8 cellular contexts compared by ENCODE assay signal in the genomic region with DNA sequence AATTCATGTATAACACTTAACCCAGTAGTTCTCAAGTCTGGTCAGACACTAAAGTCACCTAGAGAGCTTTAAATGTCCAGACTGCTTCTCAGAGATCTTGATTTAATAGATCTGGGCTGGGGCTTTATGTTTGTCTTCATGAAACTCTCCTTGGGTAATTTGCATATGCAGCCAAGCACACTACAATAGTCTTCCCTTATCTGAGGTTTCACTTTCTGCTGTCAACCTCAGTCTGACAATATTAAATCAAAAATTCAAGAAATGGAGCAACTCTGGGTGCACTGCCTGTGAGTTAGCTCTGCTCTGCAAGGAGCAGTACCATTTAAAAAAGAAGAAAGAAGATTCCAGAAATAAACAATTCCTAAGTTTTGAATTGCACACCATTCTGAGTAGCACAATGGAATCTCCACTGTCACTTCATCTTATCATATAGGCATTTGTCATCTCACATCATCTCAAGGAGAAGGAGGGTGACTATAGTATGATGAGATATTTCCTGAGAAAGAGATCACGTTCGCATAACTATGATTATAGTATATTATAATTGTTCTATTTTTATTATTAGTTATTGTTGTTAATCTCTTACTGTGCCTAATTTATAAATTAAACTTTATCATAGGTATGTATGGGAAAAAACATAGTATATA. TPM values are rescaled to one million over a fixed set of nuclear protein-coding genes. Genes with fewer than 3 reads are reported as not detected.
DNase-seq lines count a peak whose midpoint lies in the region; ATAC-seq and TF ChIP-seq lines count a peak whose summit lies in the region.

No MANE protein-coding gene starts in this region.

- ATAC-seq in GM19023 (IDR thresholded peaks at IDR 0.05; ENCODE audit: unreplicated experiment): peak; percentile 96
- ATAC-seq in HG02840 (IDR thresholded peaks at IDR 0.05; ENCODE audit: low FRiP score, unreplicated experiment): peak; percentile 97

- H3K27me3 Mint-ChIP-seq in progenitor cell of endocrine pancreas: no peaks in the 10 kb centered on the region
- H3K27me3 Mint-ChIP-seq in osteocyte (ENCODE audit: unreplicated experiment): no peaks in the 10 kb centered on the region

- H3K4me1 Mint-ChIP-seq in progenitor cell of endocrine pancreas (ENCODE audit: low read depth): peaks cover 61% of the 10 kb centered on the region
- H3K4me1 Mint-ChIP-seq in osteocyte (ENCODE audit: unreplicated experiment): peaks cover 40% of the 10 kb centered on the region

- H3K9me3 Mint-ChIP-seq in progenitor cell of endocrine pancreas (ENCODE audit: low read depth) (no peaks in the 10 kb centered on the region), osteocyte (ENCODE audit: unreplicated experiment) (no peaks in the 10 kb centered on the region)

- TF ChIP-seq CTCF in progenitor cell of endocrine pancreas (IDR thresholded peaks at IDR 0.05; ENCODE audit: unreplicated experiment) (no peak), osteocyte (IDR thresholded peaks at IDR 0.05) (no peak)

- DNase-seq in OCI-M1 (lab: John Stamatoyannopoulos, UW) (peak; percentile 76), progenitor cell of endocrine pancreas (ENCODE audit: low spot score, unreplicated experiment) (no peak), NCI-H2227 treated with DMSO at 0.1 percent for 48 hours (lab: John Stamatoyannopoulos, UW) (no peak), HuH-7.5 (ENCODE audit: low spot score) (no peak), mucosa of gallbladder (ENCODE audit: low spot score) (no peak), osteocyte (ENCODE audit: extremely low spot score, unreplicated experiment) (no peak)

- no peaks in the 10 kb centered on the region for H3K36me3 Mint-ChIP-seq in progenitor cell of endocrine pancreas (ENCODE audit: insufficient read depth)
- no peaks in the 10 kb centered on the region for H3K36me3 Mint-ChIP-seq in osteocyte (ENCODE audit: unreplicated experiment)

- H3K27ac Mint-ChIP-seq in progenitor cell of endocrine pancreas (peak overlapping the region; percentile 73), osteocyte (ENCODE audit: unreplicated experiment) (no peak overlapping the region)

- H3K4me3 Mint-ChIP-seq in progenitor cell of endocrine pancreas (ENCODE audit: low read depth): peak overlapping the region; percentile 16
- H3K4me3 Mint-ChIP-seq in osteocyte (ENCODE audit: unreplicated experiment): no peak overlapping the region

RNA-seq across cellular contexts. Expression of a gene that starts 9.4 kb away (rescaled TPM):
- total RNA-seq in progenitor cell of endocrine pancreas (53.8 and 56.0 TPM in 2 replicates), mucosa of gallbladder (63.0 TPM), osteocyte (14.4 and 17.3 TPM in 2 replicates)

RNA-seq across cellular contexts. Expression of a gene that starts 55.0 kb away (rescaled TPM):
- total RNA-seq in progenitor cell of endocrine pancreas (42.9 and 49.2 TPM in 2 replicates), mucosa of gallbladder (34.8 TPM), osteocyte (19.0 and 20.5 TPM in 2 replicates)
